In genomic region chr4:164977243-164978164, GRCh38 we compare ENCODE assay signal across 9 cellular contexts. TPM values are rescaled to one million over a fixed set of nuclear protein-coding genes. Genes with fewer than 3 reads are reported as not detected.
DNase-seq lines count a peak whose midpoint lies in the region; ATAC-seq and TF ChIP-seq lines count a peak whose summit lies in the region.
"Had no signal": no experiment of that assay in that cellular context is flagged by ENCODE, and none has a peak within 500 bp of the region (broad histone marks: within the 10 kb centered on the region; RNA-seq: fewer than 3 reads in every experiment).

Gene TRIM61 (minus strand): TSS chr4:164977657. CDS start chr4:164970002, 7,655 bp downstream.

- H3K36me3 ChIP-seq in mucosa of descending colon (ENCODE audit: low read depth) (no peaks in the 10 kb centered on the region), prostate gland (no peaks in the 10 kb centered on the region)
- H3K36me3 ChIP-seq: SJSA1 had no signal

- H3K4me3 ChIP-seq in mucosa of descending colon (no peak within 1 kb of the TSS), prostate gland (peak within 1 kb of the TSS in 1 of 2 donors; percentile 20)
- H3K4me3 ChIP-seq: SJSA1 had no signal

- WGBS in prostate gland = 27% methylated on average over 27 of the region's 27 CpGs

- H3K36me3 Mint-ChIP-seq in T-helper 2 cell treated with Interferon-gamma antibody and Interleukin-4, amounts not matched to agents 5 μg/mL and 100 μg/mL, for 36 hours (ENCODE audit: low read depth) = peaks cover 19% of the 10 kb centered on the region

- no peaks in the 10 kb centered on the region for H3K27me3 Mint-ChIP-seq in T-helper 2 cell treated with Interferon-gamma antibody and Interleukin-4, amounts not matched to agents 5 μg/mL and 100 μg/mL, for 36 hours (ENCODE audit: low read depth)

- H3K27ac Mint-ChIP-seq in T-helper 2 cell treated with Interferon-gamma antibody and Interleukin-4, amounts not matched to agents 5 μg/mL and 100 μg/mL, for 36 hours = peak within 1 kb of the TSS; percentile 72

- peak; percentile 71 for DNase-seq in T-helper 2 cell treated with Interferon-gamma antibody and Interleukin-4, amounts not matched to agents 5 μg/mL and 100 μg/mL, for 36 hours (ENCODE audit: low spot score)
- peak in 50 of 61 donors; percentile 1 to 68 (median 25) for DNase-seq in caudate nucleus (lab: John Stamatoyannopoulos, UW)
- DNase-seq in mucosa of descending colon = peak in 2 of 3 donors; percentile 22 to 32
- peak; percentile 43 to 50 for DNase-seq in stimulated activated CD8-positive, alpha-beta memory T cell treated with anti-CD3 and anti-CD28 coated beads, Interleukin-7, amount 100 ng/mL, for 48 hours (ENCODE audit: extremely low read depth in 1 of 2, low read depth in 1 of 2)
- no peak for DNase-seq in prostate gland (ENCODE audit: low spot score)
- DNase-seq in GF-D8 (lab: John Stamatoyannopoulos, UW) = no peak

- peaks cover 2% of the 10 kb centered on the region for H3K4me1 ChIP-seq in mucosa of descending colon (ENCODE audit: low read depth)
- no peaks in the 10 kb centered on the region for H3K4me1 ChIP-seq in prostate gland (replicated peaks)
- H3K4me1 ChIP-seq: SJSA1 had no signal

- intact Hi-C loops in mucosa of descending colon (cut with DNase I, micrococcal nuclease) = no loop called here
- intact Hi-C loops in prostate gland (cut with DNase I) = no loop called here

- no peaks in the 10 kb centered on the region for H3K9me3 Mint-ChIP-seq in T-helper 2 cell treated with Interferon-gamma antibody and Interleukin-4, amounts not matched to agents 5 μg/mL and 100 μg/mL, for 36 hours

- peaks cover 18% of the 10 kb centered on the region for H3K4me1 Mint-ChIP-seq in T-helper 2 cell treated with Interferon-gamma antibody and Interleukin-4, amounts not matched to agents 5 μg/mL and 100 μg/mL, for 36 hours (ENCODE audit: low read depth)

- ATAC-seq in GM18498 (IDR thresholded peaks at IDR 0.05; ENCODE audit: unreplicated experiment) (peak; percentile 100), HG02798 (IDR thresholded peaks at IDR 0.05; ENCODE audit: poor library complexity, unreplicated experiment) (peak; percentile 100), mucosa of descending colon (peak; percentile 38)

- H3K27me3 ChIP-seq in prostate gland (replicated peaks; ENCODE audit: insufficient read depth) = no peaks in the 10 kb centered on the region
- H3K27me3 ChIP-seq: SJSA1 had no signal

- H3K9me3 ChIP-seq in mucosa of descending colon (no peaks in the 10 kb centered on the region), prostate gland (no peaks in the 10 kb centered on the region)
- H3K9me3 ChIP-seq: SJSA1 had no signal

- no peak for TF ChIP-seq POLR2A in prostate gland (IDR thresholded peaks at IDR 0.05)

- TF ChIP-seq CTCF in mucosa of descending colon (IDR thresholded peaks at IDR 0.05) (no peak), prostate gland (IDR thresholded peaks at IDR 0.05) (no peak)

- no peak within 1 kb of the TSS for H3K27ac ChIP-seq in caudate nucleus (ENCODE audit: low read depth, low read length)
- H3K27ac ChIP-seq in prostate gland = no peak within 1 kb of the TSS
- H3K27ac ChIP-seq: SJSA1 had no signal

- H3K4me3 Mint-ChIP-seq in T-helper 2 cell treated with Interferon-gamma antibody and Interleukin-4, amounts not matched to agents 5 μg/mL and 100 μg/mL, for 36 hours = peak within 1 kb of the TSS; percentile 82

RNA-seq across cellular contexts. Expression of gene TRIM61, which starts in this region (rescaled TPM):
- total RNA-seq in mucosa of descending colon = under 1 TPM in 1 of 3 donors, not detected in 2; 0.73 TPM
- 1 to 10 TPM in 1 of 2 donors, under 1 TPM in 1; 0.23 to 1.3 TPM for total RNA-seq in prostate gland
- total RNA-seq: SJSA1 had no signal

Comparison
In these comparisons a context has a peak if more than half of its experiments do, and no peak if none do; other contexts are left out.
1. Peak in DNase-seq and ATAC-seq in mucosa of descending colon; RNA of the gene not detected or under 1 TPM.
2. ATAC-seq: peak in every context shown above with its lines; median percentile 100 in GM18498; 100 in HG02798; 38 in mucosa of descending colon.
3. DNase-seq: peak in T-helper 2 cell treated with Interferon-gamma antibody and Interleukin-4, amounts not matched to agents 5 μg/mL and 100 μg/mL, for 36 hours (single experiment), caudate nucleus (50 of 61) and stimulated activated CD8-positive, alpha-beta memory T cell treated with anti-CD3 and anti-CD28 coated beads, Interleukin-7, amount 100 ng/mL, for 48 hours (2 of 2); none in prostate gland (single experiment) and GF-D8 (single experiment).